ENCODE assay signal across 8 cellular contexts in the genomic region with DNA sequence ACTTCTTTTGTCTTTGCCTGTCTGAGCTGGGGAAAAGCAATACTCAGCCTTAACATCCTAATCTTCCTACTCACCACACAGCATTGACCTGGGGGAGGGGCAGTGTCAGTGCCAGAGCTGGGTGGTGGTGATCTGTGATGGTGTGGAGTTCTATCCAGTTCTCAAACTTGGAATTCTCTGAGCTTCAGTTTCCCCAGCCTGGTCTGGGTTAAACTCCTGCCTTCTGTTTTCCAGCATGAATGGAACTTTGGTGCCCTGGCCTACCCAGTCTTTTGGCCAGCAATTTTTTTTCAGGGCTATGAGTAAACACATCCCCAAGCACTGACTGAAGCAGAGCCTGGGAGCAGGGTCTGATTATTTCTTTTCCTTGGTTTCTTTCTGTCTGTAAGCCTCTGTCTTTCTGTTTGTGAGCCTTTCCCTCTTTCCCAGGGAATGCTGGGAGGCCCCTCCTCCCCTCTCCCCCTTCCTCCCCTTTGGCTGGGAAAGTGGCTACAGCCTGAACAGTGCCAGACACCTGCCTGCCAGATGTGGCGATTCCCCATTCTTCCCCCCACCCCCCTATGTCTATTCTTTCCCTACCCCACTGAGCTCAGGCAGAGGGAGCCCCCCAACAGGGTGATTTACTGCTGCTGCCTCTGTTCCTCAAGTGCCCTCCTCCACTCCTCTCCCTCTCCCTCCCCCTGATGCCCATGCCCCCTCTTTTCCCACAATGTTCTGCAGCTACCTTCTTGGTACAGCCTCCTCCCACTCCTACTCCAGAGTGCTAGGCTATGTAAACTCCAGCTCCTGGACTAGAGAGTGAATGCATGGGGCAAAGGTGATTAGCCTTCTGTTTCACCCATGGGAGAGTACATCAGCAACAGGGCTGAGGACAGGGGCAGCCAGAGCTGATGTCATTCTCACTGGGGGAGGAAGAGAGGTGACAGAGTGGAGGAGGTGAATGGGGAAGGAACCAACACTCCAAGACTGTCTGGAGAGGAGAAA. TPM values are rescaled to one million over a fixed set of nuclear protein-coding genes. Genes with fewer than 3 reads are reported as not detected.
DNase-seq lines count a peak whose midpoint lies in the region; ATAC-seq and TF ChIP-seq lines count a peak whose summit lies in the region.

No MANE protein-coding gene starts in this region.

- H3K27me3 ChIP-seq in dorsolateral prefrontal cortex, result no peaks in the 10 kb centered on the region
- no peaks in the 10 kb centered on the region for H3K27me3 ChIP-seq in muscle layer of duodenum (ENCODE audit: low read depth, low read length)

- H3K27ac ChIP-seq in dorsolateral prefrontal cortex (peak overlapping the region; percentile 71 to 99 (median 94)), muscle layer of duodenum (ENCODE audit: low read length) (peak overlapping the region; percentile 81)

- peaks cover 26 to 36% of the 10 kb centered on the region in 2 donors for H3K4me1 ChIP-seq in muscle layer of duodenum (ENCODE audit: control insufficient read depth in 1 of 2, insufficient read depth in 2 of 2, low read length in 2 of 2)

- H3K9me3 ChIP-seq in muscle layer of duodenum (ENCODE audit: control insufficient read depth in 1 of 2, low read length in 2 of 2), result no peaks in the 10 kb centered on the region

- ATAC-seq in stimulated activated naive CD8-positive, alpha-beta T cell treated with anti-CD3 and anti-CD28 coated beads, Interleukin-15, Interleukin-2, amounts not matched to agents 100 U/mL and 50 U/mL, for 24 hours, result no peak

- intact Hi-C loops in dorsolateral prefrontal cortex (cut with DNase I), result no loop called here

- no peak for TF ChIP-seq CTCF in AG10803 (conservative IDR thresholded peaks at IDR 0.05; ENCODE audit: low read length)
- TF ChIP-seq CTCF in dorsolateral prefrontal cortex (IDR thresholded peaks at IDR 0.05 in 54 of 56, conservative IDR thresholded peaks at IDR 0.05 in 2 of 56; ENCODE audit: low read depth in 1 of 56, partially characterized antibody in 56 of 56), result no peak

- peak; percentile 81 for DNase-seq in AG10803 (ENCODE audit: low read depth)
- peak; percentile 32 for DNase-seq in NCI-H2107 (lab: John Stamatoyannopoulos, UW)
- DNase-seq in dorsolateral prefrontal cortex, result peak in 3 of 10 donors; percentile 50 to 62 (median 58)
- DNase-seq in HT-29 (ENCODE audit: low spot score), result no peak
- no peak for DNase-seq in stimulated activated naive CD8-positive, alpha-beta T cell treated with anti-CD3 and anti-CD28 coated beads, Interleukin-15, Interleukin-2, amounts not matched to agents 100 U/mL and 50 U/mL, for 24 hours
- DNase-seq in activated naive CD4-positive, alpha-beta T cell (lab: John Stamatoyannopoulos, UW), result no peak
- DNase-seq in activated CD4-positive, CD25-positive, alpha-beta regulatory T cell (lab: John Stamatoyannopoulos, UW), result no peak

- H3K4me3 ChIP-seq in AG10803 (ENCODE audit: low read length) (peak overlapping the region; percentile 39), dorsolateral prefrontal cortex (peak overlapping the region in 53 of 59 donors; percentile 19 to 69 (median 50)), muscle layer of duodenum (ENCODE audit: low read depth in 1 of 2, low read length in 2 of 2) (peak overlapping the region in 1 of 2 donors; percentile 37)

- H3K36me3 ChIP-seq in muscle layer of duodenum (ENCODE audit: control insufficient read depth in 1 of 2, insufficient read depth in 2 of 2, low read length in 2 of 2), result peaks cover 28 to 30% of the 10 kb centered on the region in 2 donors

RNA-seq across cellular contexts. Expression of a gene that starts 11.1 kb away (rescaled TPM):
- total RNA-seq in dorsolateral prefrontal cortex, result 1 to 10 TPM in 52 of 120 experiments, under 1 TPM in 51, not detected in 17; 0.22 to 7.8 (median 1.0) TPM
- total RNA-seq in HT-29 (2014; rRNA removed; shearing (Covaris generic)), result not detected in 2 replicates

RNA-seq across cellular contexts. Expression of a gene that starts 28.3 kb away (rescaled TPM):
- 100 to 1,000 TPM in 3 of 120 experiments, 10 to 100 TPM in 117; 56.8 to 104 (median 78.9) TPM for total RNA-seq in dorsolateral prefrontal cortex
- 83.7 and 89.9 TPM in 2 replicates for total RNA-seq in HT-29 (2014; rRNA removed; shearing (Covaris generic))

RNA-seq across cellular contexts. Expression of a gene that starts 31.4 kb away (rescaled TPM):
- 100 to 1,000 TPM in 10 of 120 experiments, 10 to 100 TPM in 110; 41.0 to 204 (median 73.8) TPM for total RNA-seq in dorsolateral prefrontal cortex
- 0.10 and 1.3 TPM in 2 replicates for total RNA-seq in HT-29 (2014; rRNA removed; shearing (Covaris generic))

RNA-seq across cellular contexts. Expression of a gene that starts 52.4 kb away (rescaled TPM):
- 1 to 10 TPM in 27 of 120 experiments, under 1 TPM in 67, not detected in 26; 0.27 to 3.7 (median 0.67) TPM for total RNA-seq in dorsolateral prefrontal cortex
- 0.20 TPM in 1 of 2 replicates, not detected in the other for total RNA-seq in HT-29 (2014; rRNA removed; shearing (Covaris generic))

Comparison
In these comparisons a context has a peak if more than half of its experiments do, and no peak if none do; other contexts are left out.
1. DNase-seq: peak in AG10803 (single experiment) and NCI-H2107 (single experiment); none in HT-29 (single experiment), stimulated activated naive CD8-positive, alpha-beta T cell treated with anti-CD3 and anti-CD28 coated beads, Interleukin-15, Interleukin-2, amounts not matched to agents 100 U/mL and 50 U/mL, for 24 hours (single experiment), activated naive CD4-positive, alpha-beta T cell (0 of 4) and activated CD4-positive, CD25-positive, alpha-beta regulatory T cell (0 of 4).
2. RNA of a gene that starts 31.4 kb away (total RNA-seq): 41.0 to 204 TPM in dorsolateral prefrontal cortex; 0.10 to 1.3 TPM in HT-29; every median in the first group is over 10 times any median in the second.